Comparison of ENCODE assay signal across 1 cellular context in genomic region chr22:22851969-22852368, GRCh38.
TF ChIP-seq lines count a peak whose summit lies in the region.

No MANE protein-coding gene starts in this region.

TF ChIP-seq in K562, 482 proteins besides CTCF, POLR2A, EP300 and RAD21 (continued from another document):
- TF ChIP-seq STAT6 (CRISPR knock-in tag; IDR thresholded peaks at IDR 0.05): 0 out of 2 replicates have a peak, but pooled peaks have one; percentile 44
- TF ChIP-seq MYNN (IDR thresholded peaks at IDR 0.05): no peak
- TF ChIP-seq MYNN (CRISPR knock-in tag; IDR thresholded peaks at IDR 0.05): 0 out of 2 replicates have a peak, but pooled peaks have one; percentile 5
- TF ChIP-seq ZFP91 (CRISPR knock-in tag; IDR thresholded peaks at IDR 0.05): no peak
- 0 out of 4 replicates have a peak, but pooled peaks of 1 of the 2 experiments have one; percentile 34 for TF ChIP-seq ZNF639 (CRISPR knock-in tag; conservative IDR thresholded peaks at IDR 0.05 in 1 of 2, IDR thresholded peaks at IDR 0.05 in 1 of 2)
- no peak for TF ChIP-seq GTF2F1 (IDR thresholded peaks at IDR 0.05; ENCODE audit: low read depth, low read length)
TF ChIP-seq in K562: peak in this region for 4.
